Comparison of ENCODE assay signal across 9 cellular contexts in the genomic region with DNA sequence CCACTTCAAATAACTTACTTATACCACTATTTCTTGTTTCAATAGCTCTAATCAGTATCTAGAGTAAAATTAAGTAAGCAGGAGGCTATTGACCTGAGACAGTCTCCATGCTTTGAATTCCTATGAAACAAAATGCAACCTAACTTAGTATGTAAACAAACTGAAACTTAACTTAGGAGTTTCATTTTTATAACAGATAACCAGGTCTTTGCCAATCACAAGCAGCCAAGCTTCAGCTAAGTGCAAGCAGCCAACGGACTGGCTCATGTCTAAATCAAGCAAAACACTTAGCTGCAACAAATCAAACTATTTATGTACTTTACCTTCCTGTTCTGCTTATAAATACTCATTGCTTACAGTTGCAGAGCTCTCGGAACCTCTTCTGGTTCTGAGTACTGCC. TPM values are rescaled to one million over a fixed set of nuclear protein-coding genes. Genes with fewer than 3 reads are reported as not detected.
DNase-seq lines count a peak whose midpoint lies in the region; ATAC-seq, FAIRE-seq and TF ChIP-seq lines count a peak whose summit lies in the region.
"Had no signal": no experiment of that assay in that cellular context is flagged by ENCODE, and none has a peak within 500 bp of the region (broad histone marks: within the 10 kb centered on the region; RNA-seq: fewer than 3 reads in every experiment).

No MANE protein-coding gene starts in this region.

- H3K4me2 ChIP-seq in OCI-LY3 (ENCODE audit: low read length) (peak overlapping the region; percentile 6; the same call in 1 of the 2 replicates), keratinocyte (ENCODE audit: control insufficient read depth, extremely low read depth, insufficient read depth, low read depth, low read length) (no peak overlapping the region)

- H3K9ac ChIP-seq in OCI-LY3 (ENCODE audit: low read length): no peak overlapping the region
- no peak overlapping the region for H3K9ac ChIP-seq in keratinocyte (ENCODE audit: control insufficient read depth, extremely low read depth, insufficient read depth, low read length)

- no peaks in the 10 kb centered on the region for H3K9me1 ChIP-seq in keratinocyte (ENCODE audit: control insufficient read depth, extremely low read depth, insufficient read depth, low read length)

- TF ChIP-seq CTCF in OCI-LY3 (IDR thresholded peaks at IDR 0.05; ENCODE audit: low read depth, low read length) (no peak), keratinocyte (optimal IDR thresholded peaks at IDR 0.05 in 1 of 3, IDR thresholded peaks at IDR 0.05 in 1 of 3, conservative IDR thresholded peaks at IDR 0.05 in 1 of 3; ENCODE audit: extremely low read depth in 1 of 3, insufficient read depth in 2 of 3, low read length in 3 of 3) (no peak), ascending aorta (IDR thresholded peaks at IDR 0.05) (no peak)

- peak; percentile 22 for ATAC-seq in GM18511 (IDR thresholded peaks at IDR 0.05; ENCODE audit: unreplicated experiment)
- peak; percentile 23 for ATAC-seq in GM21786 (IDR thresholded peaks at IDR 0.05; ENCODE audit: unreplicated experiment)

- H3K4me1 ChIP-seq in OCI-LY3 (ENCODE audit: low read length) (peaks cover 24% of the 10 kb centered on the region), keratinocyte (ENCODE audit: control insufficient read depth, extremely low read depth, insufficient read depth, low read length) (peaks cover 5% of the 10 kb centered on the region), ascending aorta (peaks cover 0 to under 1% of the 10 kb centered on the region in 2 donors)

- no peak for FAIRE-seq in keratinocyte (lab: Jason Lieb, UNC)
- FAIRE-seq in urothelium cell line (lab: Jason Lieb, UNC): no peak

- H3K4me3 ChIP-seq in OCI-LY3 (ENCODE audit: low read length): no peak overlapping the region
- no peak overlapping the region for H3K4me3 ChIP-seq in keratinocyte (ENCODE audit: control insufficient read depth in 2 of 3, extremely low read depth in 1 of 3, insufficient read depth in 2 of 3, low read depth in 1 of 3, low read length in 3 of 3)
- no peak overlapping the region for H3K4me3 ChIP-seq in ascending aorta

- no peaks in the 10 kb centered on the region for H3K9me3 ChIP-seq in OCI-LY3 (ENCODE audit: insufficient read depth, low read length)
- H3K9me3 ChIP-seq in keratinocyte (ENCODE audit: control insufficient read depth, low read depth, low read length): no peaks in the 10 kb centered on the region
- H3K9me3 ChIP-seq in ascending aorta: no peaks in the 10 kb centered on the region

- no peaks in the 10 kb centered on the region for H4K20me1 ChIP-seq in OCI-LY3 (ENCODE audit: insufficient read depth, low read length)
- no peaks in the 10 kb centered on the region for H4K20me1 ChIP-seq in keratinocyte (ENCODE audit: control insufficient read depth, extremely low read depth, insufficient read depth, low read length)

- dilution Hi-C loops in keratinocyte (cut with MboI; ENCODE audit: extremely low pct_ligation_motif_present, low sequenced_read_pairs): no loop called here

- DNase-seq in keratinocyte (ENCODE audit: low read depth, low spot score): no peak
- no peak for DNase-seq in GM03348 (ENCODE audit: low spot score)
- DNase-seq in urothelium cell line (ENCODE audit: low spot score): no peak
- DNase-seq in ascending aorta (ENCODE audit: low spot score in 2 of 2): no peak
- no peak for DNase-seq in NCI-H345 (lab: John Stamatoyannopoulos, UW)
- DNase-seq: NCI-H2029 treated with DMSO at 0.1 percent for 48 hours had no signal

- H3K27me3 ChIP-seq in OCI-LY3 (ENCODE audit: low read depth, low read length) (no peaks in the 10 kb centered on the region), keratinocyte (ENCODE audit: control insufficient read depth, extremely low read depth, insufficient read depth, low read length) (no peaks in the 10 kb centered on the region), ascending aorta (no peaks in the 10 kb centered on the region)

- peaks cover 5% of the 10 kb centered on the region for H3K79me2 ChIP-seq in OCI-LY3 (ENCODE audit: low read length)
- peaks cover 5% of the 10 kb centered on the region for H3K79me2 ChIP-seq in keratinocyte (ENCODE audit: control insufficient read depth, insufficient read depth, low read length)

- H2AFZ ChIP-seq in OCI-LY3 (ENCODE audit: low read depth, low read length) (no peak overlapping the region), keratinocyte (ENCODE audit: control insufficient read depth, low read length) (peak overlapping the region; percentile 65)

- no peak overlapping the region for H3K27ac ChIP-seq in OCI-LY3 (ENCODE audit: low read length)
- no peak overlapping the region for H3K27ac ChIP-seq in keratinocyte (ENCODE audit: control insufficient read depth, insufficient read depth, low read length)
- no peak overlapping the region for H3K27ac ChIP-seq in ascending aorta

- intact Hi-C loops in ascending aorta (cut with DNase I): no loop called here

- no peaks in the 10 kb centered on the region for H3K36me3 ChIP-seq in OCI-LY3 (replicated peaks; ENCODE audit: low read depth, low read length)
- H3K36me3 ChIP-seq in keratinocyte (ENCODE audit: control insufficient read depth in 2 of 2, extremely low read depth in 1 of 2, insufficient read depth in 2 of 2, low read length in 2 of 2): no peaks in the 10 kb centered on the region
- no peaks in the 10 kb centered on the region for H3K36me3 ChIP-seq in ascending aorta

RNA-seq across cellular contexts. Expression of a gene that starts 4.4 kb away (rescaled TPM):
- polyA plus RNA-seq in keratinocyte: 133 to 171 TPM (median 157 TPM) in 3 replicates
- 80.0 TPM for polyA plus RNA-seq in keratinocyte (2011; ENCODE audit: low read depth)
- 123 and 129 TPM in 2 replicates for polyA plus RNA-seq in keratinocyte (2011; cell fraction: cytosol; rRNA removed)
- polyA plus RNA-seq in keratinocyte (2011; cell fraction: nucleus; rRNA removed): 297 and 314 TPM in 2 replicates
- 123 and 124 TPM in 2 replicates for polyA plus RNA-seq in keratinocyte (2012; ENCODE audit: low replicate concordance)
- polyA minus RNA-seq in keratinocyte: 75.6 to 142 TPM (median 87.1 TPM) in 3 replicates
- polyA minus RNA-seq in keratinocyte (2011; cell fraction: cytosol; rRNA and poly(A)+ RNA removed): 86.7 TPM
- polyA minus RNA-seq in keratinocyte (2011; cell fraction: nucleus; rRNA and poly(A)+ RNA removed): 45.4 and 55.6 TPM in 2 replicates
- total RNA-seq in ascending aorta: 174 TPM

RNA-seq across cellular contexts. Expression of a gene that starts 25.9 kb away (rescaled TPM):
- 20.9 to 25.1 TPM (median 22.3 TPM) in 3 replicates for polyA plus RNA-seq in keratinocyte
- 4.0 TPM for polyA plus RNA-seq in keratinocyte (2011; ENCODE audit: low read depth)
- polyA plus RNA-seq in keratinocyte (2011; cell fraction: cytosol; rRNA removed): 22.0 and 23.8 TPM in 2 replicates
- 37.2 and 39.2 TPM in 2 replicates for polyA plus RNA-seq in keratinocyte (2011; cell fraction: nucleus; rRNA removed)
- 11.3 and 14.1 TPM in 2 replicates for polyA plus RNA-seq in keratinocyte (2012; ENCODE audit: low replicate concordance)
- 5.6 to 10.7 TPM (median 8.9 TPM) in 3 replicates for polyA minus RNA-seq in keratinocyte
- 2.9 TPM for polyA minus RNA-seq in keratinocyte (2011; cell fraction: cytosol; rRNA and poly(A)+ RNA removed)
- 8.2 and 13.0 TPM in 2 replicates for polyA minus RNA-seq in keratinocyte (2011; cell fraction: nucleus; rRNA and poly(A)+ RNA removed)
- 11.5 TPM for total RNA-seq in ascending aorta

RNA-seq across cellular contexts. Expression of a gene that starts 29.3 kb away (rescaled TPM):
- polyA plus RNA-seq in keratinocyte: 9.1 to 21.9 TPM (median 12.8 TPM) in 3 replicates
- 4.7 TPM for polyA plus RNA-seq in keratinocyte (2011; ENCODE audit: low read depth)
- polyA plus RNA-seq in keratinocyte (2011; cell fraction: cytosol; rRNA removed): 9.0 and 14.3 TPM in 2 replicates
- polyA plus RNA-seq in keratinocyte (2011; cell fraction: nucleus; rRNA removed): 21.7 and 22.2 TPM in 2 replicates
- 8.5 and 14.1 TPM in 2 replicates for polyA plus RNA-seq in keratinocyte (2012; ENCODE audit: low replicate concordance)
- 33.4 to 63.5 TPM (median 36.7 TPM) in 3 replicates for polyA minus RNA-seq in keratinocyte
- 16.9 TPM for polyA minus RNA-seq in keratinocyte (2011; cell fraction: cytosol; rRNA and poly(A)+ RNA removed)
- polyA minus RNA-seq in keratinocyte (2011; cell fraction: nucleus; rRNA and poly(A)+ RNA removed): 13.6 and 24.3 TPM in 2 replicates
- total RNA-seq in ascending aorta: 13.7 TPM

RNA-seq across cellular contexts. Expression of a gene that starts 37.0 kb away (rescaled TPM):
- polyA plus RNA-seq in keratinocyte: not detected in 3 replicates
- not detected for polyA plus RNA-seq in keratinocyte (2011; ENCODE audit: low read depth)
- not detected in 2 replicates for polyA plus RNA-seq in keratinocyte (2011; cell fraction: cytosol; rRNA removed)
- polyA plus RNA-seq in keratinocyte (2011; cell fraction: nucleus; rRNA removed): not detected in 2 replicates
- polyA plus RNA-seq in keratinocyte (2012; ENCODE audit: low replicate concordance): not detected in 2 replicates
- polyA minus RNA-seq in keratinocyte: not detected in 3 replicates
- polyA minus RNA-seq in keratinocyte (2011; cell fraction: cytosol; rRNA and poly(A)+ RNA removed): not detected
- polyA minus RNA-seq in keratinocyte (2011; cell fraction: nucleus; rRNA and poly(A)+ RNA removed): not detected in 2 replicates
- total RNA-seq in ascending aorta: not detected

RNA-seq across cellular contexts. Expression of a gene that starts 57.1 kb away (rescaled TPM):
- polyA plus RNA-seq in keratinocyte: 0.03 to 0.05 TPM in 2 of 3 replicates, not detected in the other
- not detected for polyA plus RNA-seq in keratinocyte (2011; ENCODE audit: low read depth)
- polyA plus RNA-seq in keratinocyte (2011; cell fraction: cytosol; rRNA removed): not detected in 2 replicates
- polyA plus RNA-seq in keratinocyte (2011; cell fraction: nucleus; rRNA removed): 0.05 TPM in 2 replicates
- polyA plus RNA-seq in keratinocyte (2012; ENCODE audit: low replicate concordance): 0.08 TPM in 1 of 2 replicates, not detected in the other
- polyA minus RNA-seq in keratinocyte: 0.43 TPM in 1 of 3 replicates, not detected in the others
- polyA minus RNA-seq in keratinocyte (2011; cell fraction: cytosol; rRNA and poly(A)+ RNA removed): not detected
- polyA minus RNA-seq in keratinocyte (2011; cell fraction: nucleus; rRNA and poly(A)+ RNA removed): not detected in 2 replicates
- not detected for total RNA-seq in ascending aorta
